Comparison of ENCODE assay signal across 8 cellular contexts in the genomic region with DNA sequence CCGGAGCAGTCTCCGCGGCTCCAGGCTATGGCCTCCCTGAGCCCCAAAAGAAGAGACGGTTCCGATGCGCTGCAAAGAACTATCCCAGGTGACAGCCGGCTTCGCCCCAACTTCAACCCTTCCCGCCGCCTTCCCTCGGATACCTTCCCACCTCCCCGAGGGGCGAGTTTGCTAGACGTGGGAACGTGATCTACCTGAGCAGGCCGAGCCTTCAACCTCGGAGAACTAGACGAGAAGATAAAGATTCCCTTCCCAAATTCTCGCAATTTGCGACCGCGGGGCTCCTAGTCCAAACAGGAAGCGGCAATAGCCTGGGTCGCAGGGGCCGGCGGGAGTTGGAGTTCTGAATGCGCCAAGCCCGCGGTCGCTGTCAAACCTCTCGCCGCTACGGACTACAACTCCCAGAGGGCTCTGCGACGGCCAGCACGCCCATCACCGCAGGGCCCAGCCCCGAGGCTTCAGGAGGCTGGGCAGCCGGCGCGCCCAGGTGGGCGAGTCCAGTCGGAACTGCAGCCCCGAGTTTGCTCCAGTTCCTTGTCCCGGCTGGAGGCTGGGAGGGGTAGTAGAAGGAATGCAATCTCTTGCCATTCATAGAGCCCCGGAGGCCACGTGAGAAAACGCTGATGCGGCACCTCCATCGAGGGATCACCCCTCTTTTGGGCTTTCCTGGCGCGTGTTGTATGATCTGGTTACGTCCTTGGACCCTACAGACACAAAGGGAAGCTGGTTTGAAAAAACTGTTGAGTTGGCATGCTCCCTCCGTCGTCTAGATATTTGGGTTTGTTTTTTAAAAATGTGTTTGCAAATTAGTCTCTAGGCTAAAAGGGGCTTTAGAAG. TPM values are rescaled to one million over a fixed set of nuclear protein-coding genes. Genes with fewer than 3 reads are reported as not detected.
DNase-seq lines count a peak whose midpoint lies in the region; ATAC-seq and TF ChIP-seq lines count a peak whose summit lies in the region.

A gene with protein sequence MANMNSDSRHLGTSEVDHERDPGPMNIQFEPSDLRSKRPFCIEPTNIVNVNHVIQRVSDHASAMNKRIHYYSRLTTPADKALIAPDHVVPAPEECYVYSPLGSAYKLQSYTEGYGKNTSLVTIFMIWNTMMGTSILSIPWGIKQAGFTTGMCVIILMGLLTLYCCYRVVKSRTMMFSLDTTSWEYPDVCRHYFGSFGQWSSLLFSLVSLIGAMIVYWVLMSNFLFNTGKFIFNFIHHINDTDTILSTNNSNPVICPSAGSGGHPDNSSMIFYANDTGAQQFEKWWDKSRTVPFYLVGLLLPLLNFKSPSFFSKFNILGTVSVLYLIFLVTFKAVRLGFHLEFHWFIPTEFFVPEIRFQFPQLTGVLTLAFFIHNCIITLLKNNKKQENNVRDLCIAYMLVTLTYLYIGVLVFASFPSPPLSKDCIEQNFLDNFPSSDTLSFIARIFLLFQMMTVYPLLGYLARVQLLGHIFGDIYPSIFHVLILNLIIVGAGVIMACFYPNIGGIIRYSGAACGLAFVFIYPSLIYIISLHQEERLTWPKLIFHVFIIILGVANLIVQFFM (minus strand): TSS at position 302 of the 837 bp plus-strand sequence. CDS start 14,366 bp downstream, outside the sequence.

- H3K27ac ChIP-seq in heart left ventricle = peak within 1 kb of the TSS in 11 of 12 donors; percentile 13 to 80 (median 65)

- peaks cover 5% of the 10 kb centered on the region for H3K9me3 Mint-ChIP-seq in activated naive CD8-positive, alpha-beta T cell treated with anti-CD3 and anti-CD28 coated beads, Interleukin-2, amount 50 U/mL, for 24 hours
- H3K9me3 Mint-ChIP-seq in type B pancreatic cell = peaks cover 19% of the 10 kb centered on the region

- 0 to 1% (median 1%) methylated on average over 38 to 55 of the region's 55 CpGs for WGBS in heart left ventricle, 4 donors

- H3K4me3 ChIP-seq in GM12865 (ENCODE audit: low read depth, low read length) (peak within 1 kb of the TSS; percentile 97), heart left ventricle (peak within 1 kb of the TSS; percentile 56 to 97 (median 90))

- peaks cover 0 to 3% (median 0%) of the 10 kb centered on the region in 12 donors for H3K9me3 ChIP-seq in heart left ventricle

- H3K4me1 Mint-ChIP-seq in activated naive CD8-positive, alpha-beta T cell treated with anti-CD3 and anti-CD28 coated beads, Interleukin-2, amount 50 U/mL, for 24 hours = peaks cover 21% of the 10 kb centered on the region
- peaks cover 17% of the 10 kb centered on the region for H3K4me1 Mint-ChIP-seq in type B pancreatic cell (ENCODE audit: unreplicated experiment)

- DNase-seq in GM12865 (ENCODE audit: low read depth) (peak; percentile 94), NCI-H1417 treated with DMSO at 0.1 percent for 48 hours (lab: John Stamatoyannopoulos, UW) (peak; percentile 26), SW480 (ENCODE audit: low spot score) (peak; percentile 93), heart left ventricle (peak; percentile 96 to 97 (median 97)), pons (ENCODE audit: low spot score) (peak; percentile 91), type B pancreatic cell (ENCODE audit: extremely low spot score, unreplicated experiment) (peak; percentile 96)
- DNase-seq in activated naive CD8-positive, alpha-beta T cell treated with anti-CD3 and anti-CD28 coated beads, Interleukin-2, amount 50 U/mL, for 24 hours = peak; percentile 94

- peaks cover 0 to 26% (median 7%) of the 10 kb centered on the region in 12 donors for H3K4me1 ChIP-seq in heart left ventricle

- TF ChIP-seq CTCF in GM12865 (IDR thresholded peaks at IDR 0.05; ENCODE audit: insufficient read depth, low read depth, low read length, missing control alignments) (no peak), heart left ventricle (IDR thresholded peaks at IDR 0.05) (no peak), type B pancreatic cell (conservative IDR thresholded peaks at IDR 0.05) (no peak)

- H3K27me3 Mint-ChIP-seq in activated naive CD8-positive, alpha-beta T cell treated with anti-CD3 and anti-CD28 coated beads, Interleukin-2, amount 50 U/mL, for 24 hours = no peaks in the 10 kb centered on the region
- H3K27me3 Mint-ChIP-seq in type B pancreatic cell = no peaks in the 10 kb centered on the region

- intact Hi-C loops in heart left ventricle (cut with DNase I) = loop anchor here in 6 of 10 donors (5.0 to 10.0 kb wide), 3 partner anchors 483 to 493 kb away; no protein-coding TSS in a partner anchor

- H3K27me3 ChIP-seq in heart left ventricle = no peaks in the 10 kb centered on the region

- peak within 1 kb of the TSS; percentile 89 for H3K27ac Mint-ChIP-seq in activated naive CD8-positive, alpha-beta T cell treated with anti-CD3 and anti-CD28 coated beads, Interleukin-2, amount 50 U/mL, for 24 hours
- H3K27ac Mint-ChIP-seq in type B pancreatic cell = peak within 1 kb of the TSS; percentile 87

- ATAC-seq in HG02763 (IDR thresholded peaks at IDR 0.05; ENCODE audit: unreplicated experiment) = peak; percentile 99
- ATAC-seq in activated naive CD8-positive, alpha-beta T cell treated with anti-CD3 and anti-CD28 coated beads, Interleukin-2, amount 50 U/mL, for 24 hours = peak; percentile 100
- ATAC-seq in heart left ventricle = peak; percentile 100

- H3K36me3 Mint-ChIP-seq in activated naive CD8-positive, alpha-beta T cell treated with anti-CD3 and anti-CD28 coated beads, Interleukin-2, amount 50 U/mL, for 24 hours (ENCODE audit: low read depth) = peaks cover 5% of the 10 kb centered on the region
- H3K36me3 Mint-ChIP-seq in type B pancreatic cell = peaks cover 3% of the 10 kb centered on the region

- peaks cover 0 to 18% (median 10%) of the 10 kb centered on the region in 9 donors for H3K36me3 ChIP-seq in heart left ventricle

- peak in 1 of 2 donors; percentile 67 for TF ChIP-seq POLR2A in heart left ventricle (IDR thresholded peaks at IDR 0.05)

- H3K4me3 Mint-ChIP-seq in activated naive CD8-positive, alpha-beta T cell treated with anti-CD3 and anti-CD28 coated beads, Interleukin-2, amount 50 U/mL, for 24 hours = peak within 1 kb of the TSS; percentile 98
- peak within 1 kb of the TSS; percentile 100 for H3K4me3 Mint-ChIP-seq in type B pancreatic cell

RNA-seq across cellular contexts. Expression of the gene that starts here (rescaled TPM):
- 10 to 100 TPM in 3 of 9 donors, 1 to 10 TPM in 6; 3.9 to 13.5 (median 7.3) TPM for total RNA-seq in heart left ventricle
- polyA plus RNA-seq in heart left ventricle = 1 to 10 TPM; 6.3 TPM
- 35.6 and 36.6 TPM in 2 replicates for total RNA-seq in type B pancreatic cell (ENCODE audit: low replicate concordance)

Comparison
In these comparisons a context has a peak if more than half of its experiments do, and no peak if none do; other contexts are left out.
1. Peak in every context shown above with its lines: DNase-seq, ATAC-seq, H3K4me3 ChIP-seq and H3K27ac ChIP-seq.
2. DNase-seq: peak in every context shown above with its lines; median percentile 97 in heart left ventricle; 96 in type B pancreatic cell; 94 in GM12865; 94 in activated naive CD8-positive, alpha-beta T cell treated with anti-CD3 and anti-CD28 coated beads, Interleukin-2, amount 50 U/mL, for 24 hours; 93 in SW480; 91 in pons; 26 in NCI-H1417 treated with DMSO at 0.1 percent for 48 hours.